10 cellular contexts compared by ENCODE assay signal in genomic region chr2:8403871-8404270, GRCh38.
"Had no signal": no experiment of that assay in that cellular context is flagged by ENCODE, and none has a peak within 500 bp of the region (broad histone marks: within the 10 kb centered on the region; RNA-seq: fewer than 3 reads in every experiment).

No MANE protein-coding gene starts in this region.

- H3K27me3 ChIP-seq: dorsolateral prefrontal cortex, ovary, tibial artery, vagina had no signal

- H3K27ac ChIP-seq: dorsolateral prefrontal cortex, ovary, tibial artery, vagina had no signal

- H3K36me3 ChIP-seq: ovary, tibial artery, vagina had no signal

- ATAC-seq: stimulated activated naive B cell treated with anti-CD40 and anti-IgM and Interleukin-4, amounts not matched to agents 10 μg/mL and 1 μg/mL and 100 μg/mL, for 72 hours had no signal

- DNase-seq: activated CD4-positive, alpha-beta T cell treated with anti-CD3 and anti-CD28 coated beads, Interleukin-2, amount 50 U/mL, for 1 hour; activated naive CD4-positive, alpha-beta T cell treated with Interleukin-2 at 50 U/mL for 16 hours; dorsolateral prefrontal cortex; ovary; stimulated activated CD4-positive, alpha-beta T cell treated with anti-CD3 and anti-CD28 coated beads, Interleukin-2, amount 100 ng/mL, for 48 hours; stimulated activated naive B cell treated with anti-CD40 and anti-IgM and Interleukin-4, amounts not matched to agents 10 μg/mL and 1 μg/mL and 100 μg/mL, for 72 hours; T-helper 9 cell; tibial artery had no signal

- H3K36me3 Mint-ChIP-seq: stimulated activated naive B cell treated with anti-CD40 and anti-IgM and Interleukin-4, amounts not matched to agents 10 μg/mL and 1 μg/mL and 100 μg/mL, for 72 hours had no signal

- H3K27ac Mint-ChIP-seq: stimulated activated naive B cell treated with anti-CD40 and anti-IgM and Interleukin-4, amounts not matched to agents 10 μg/mL and 1 μg/mL and 100 μg/mL, for 72 hours had no signal

- H3K9me3 ChIP-seq: ovary, tibial artery, vagina had no signal

- H3K4me1 ChIP-seq: tibial artery, vagina had no signal

- H3K4me3 ChIP-seq: dorsolateral prefrontal cortex, ovary, tibial artery, vagina had no signal

- H3K4me3 Mint-ChIP-seq: neural crest cell; stimulated activated naive B cell treated with anti-CD40 and anti-IgM and Interleukin-4, amounts not matched to agents 10 μg/mL and 1 μg/mL and 100 μg/mL, for 72 hours had no signal
